1 cellular context compared by ENCODE assay signal in the genomic region with DNA sequence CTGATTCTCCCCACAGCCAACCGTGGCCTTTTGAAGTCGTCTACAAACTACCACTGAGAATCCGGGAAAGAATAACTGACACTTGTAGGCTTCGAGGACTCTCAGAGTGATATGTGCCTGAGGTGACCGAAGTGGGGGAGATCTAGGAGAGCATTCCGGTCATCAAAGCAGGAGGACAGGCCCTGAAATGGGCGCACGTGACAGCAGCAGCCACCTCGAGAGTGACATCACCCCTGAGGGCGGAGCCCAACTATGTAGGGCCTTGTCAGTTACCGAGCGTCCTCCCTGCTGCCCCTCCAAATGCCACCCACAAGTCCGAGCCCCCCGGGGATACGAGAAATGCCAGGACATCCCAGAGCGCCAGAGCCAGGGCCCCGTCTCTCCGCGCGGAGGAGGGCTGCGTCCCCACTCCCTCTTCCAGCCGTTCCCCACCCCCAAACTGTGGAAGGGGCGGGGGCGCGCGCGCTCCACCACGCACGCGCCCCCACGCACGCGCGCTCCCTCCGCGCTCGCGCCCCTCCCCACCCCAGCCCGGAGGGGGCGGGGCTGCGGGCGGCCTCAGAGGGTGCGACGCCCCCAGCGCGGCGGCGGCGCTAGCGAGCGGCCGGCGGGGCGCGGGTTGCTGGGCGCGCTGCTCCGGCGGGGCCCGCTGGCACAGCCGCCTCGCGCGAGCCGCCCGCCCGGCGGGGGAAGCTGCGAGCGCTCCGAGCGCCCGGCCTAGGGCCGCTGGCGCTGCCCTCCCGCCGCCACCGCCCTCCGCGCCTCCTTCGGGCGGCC.
TF ChIP-seq lines count a peak whose summit lies in the region.

A gene (plus strand): TSS at position 587 of the 777 bp plus-strand sequence. CDS start 43,325 bp downstream, outside the sequence.

TF ChIP-seq in HEK293, 187 proteins besides CTCF, POLR2A, EP300 and RAD21 (continued from another document):
- TF ChIP-seq, protein P1, sequence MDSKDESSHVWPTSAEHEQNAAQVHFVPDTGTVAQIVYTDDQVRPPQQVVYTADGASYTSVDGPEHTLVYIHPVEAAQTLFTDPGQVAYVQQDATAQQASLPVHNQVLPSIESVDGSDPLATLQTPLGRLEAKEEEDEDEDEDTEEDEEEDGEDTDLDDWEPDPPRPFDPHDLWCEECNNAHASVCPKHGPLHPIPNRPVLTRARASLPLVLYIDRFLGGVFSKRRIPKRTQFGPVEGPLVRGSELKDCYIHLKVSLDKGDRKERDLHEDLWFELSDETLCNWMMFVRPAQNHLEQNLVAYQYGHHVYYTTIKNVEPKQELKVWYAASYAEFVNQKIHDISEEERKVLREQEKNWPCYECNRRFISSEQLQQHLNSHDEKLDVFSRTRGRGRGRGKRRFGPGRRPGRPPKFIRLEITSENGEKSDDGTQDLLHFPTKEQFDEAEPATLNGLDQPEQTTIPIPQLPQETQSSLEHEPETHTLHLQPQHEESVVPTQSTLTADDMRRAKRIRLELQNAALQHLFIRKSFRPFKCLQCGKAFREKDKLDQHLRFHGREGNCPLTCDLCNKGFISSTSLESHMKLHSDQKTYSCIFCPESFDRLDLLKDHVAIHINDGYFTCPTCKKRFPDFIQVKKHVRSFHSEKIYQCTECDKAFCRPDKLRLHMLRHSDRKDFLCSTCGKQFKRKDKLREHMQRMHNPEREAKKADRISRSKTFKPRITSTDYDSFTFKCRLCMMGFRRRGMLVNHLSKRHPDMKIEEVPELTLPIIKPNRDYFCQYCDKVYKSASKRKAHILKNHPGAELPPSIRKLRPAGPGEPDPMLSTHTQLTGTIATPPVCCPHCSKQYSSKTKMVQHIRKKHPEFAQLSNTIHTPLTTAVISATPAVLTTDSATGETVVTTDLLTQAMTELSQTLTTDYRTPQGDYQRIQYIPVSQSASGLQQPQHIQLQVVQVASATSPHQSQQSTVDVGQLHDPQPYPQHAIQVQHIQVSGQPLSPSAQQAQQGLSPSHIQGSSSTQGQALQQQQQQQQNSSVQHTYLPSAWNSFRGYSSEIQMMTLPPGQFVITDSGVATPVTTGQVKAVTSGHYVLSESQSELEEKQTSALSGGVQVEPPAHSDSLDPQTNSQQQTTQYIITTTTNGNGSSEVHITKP (tag by site-specific recombination; IDR thresholded peaks at IDR 0.05) = peak; percentile 78
- TF ChIP-seq SP2 (tag by site-specific recombination; IDR thresholded peaks at IDR 0.05) (peak; percentile 49), ZBTB21 (tag by site-specific recombination; IDR thresholded peaks at IDR 0.05) (peak; percentile 75), IKZF3 (tag by site-specific recombination; IDR thresholded peaks at IDR 0.05) (0 out of 2 replicates have a peak, but pooled peaks have one; percentile 45), ZNF600 (tag by site-specific recombination; IDR thresholded peaks at IDR 0.05) (peak; percentile 65), ZNF354C (tag by site-specific recombination; IDR thresholded peaks at IDR 0.05; ENCODE audit: borderline replicate concordance, low read depth) (no peak), ZNF274 (IDR thresholded peaks at IDR 0.05; ENCODE audit: low read length) (no peak), ZNF274 (tag by site-specific recombination; IDR thresholded peaks at IDR 0.05; ENCODE audit: borderline replicate concordance) (no peak), KLF8 (tag by site-specific recombination; IDR thresholded peaks at IDR 0.05) (peak; percentile 82), YY1 (tag by site-specific recombination; IDR thresholded peaks at IDR 0.05) (no peak), KLF1 (tag by site-specific recombination; IDR thresholded peaks at IDR 0.05) (peak; percentile 88), ZNF707 (tag by site-specific recombination; IDR thresholded peaks at IDR 0.05) (no peak), ZNF48 (tag by site-specific recombination; IDR thresholded peaks at IDR 0.05) (no peak)
- TF ChIP-seq, protein P2, sequence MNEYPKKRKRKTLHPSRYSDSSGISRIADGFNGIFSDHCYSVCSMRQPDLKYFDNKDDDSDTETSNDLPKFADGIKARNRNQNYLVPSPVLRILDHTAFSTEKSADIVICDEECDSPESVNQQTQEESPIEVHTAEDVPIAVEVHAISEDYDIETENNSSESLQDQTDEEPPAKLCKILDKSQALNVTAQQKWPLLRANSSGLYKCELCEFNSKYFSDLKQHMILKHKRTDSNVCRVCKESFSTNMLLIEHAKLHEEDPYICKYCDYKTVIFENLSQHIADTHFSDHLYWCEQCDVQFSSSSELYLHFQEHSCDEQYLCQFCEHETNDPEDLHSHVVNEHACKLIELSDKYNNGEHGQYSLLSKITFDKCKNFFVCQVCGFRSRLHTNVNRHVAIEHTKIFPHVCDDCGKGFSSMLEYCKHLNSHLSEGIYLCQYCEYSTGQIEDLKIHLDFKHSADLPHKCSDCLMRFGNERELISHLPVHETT (tag by site-specific recombination; IDR thresholded peaks at IDR 0.05) = peak; percentile 47; the same call in 1 of the 2 replicates
- TF ChIP-seq, protein P3, sequence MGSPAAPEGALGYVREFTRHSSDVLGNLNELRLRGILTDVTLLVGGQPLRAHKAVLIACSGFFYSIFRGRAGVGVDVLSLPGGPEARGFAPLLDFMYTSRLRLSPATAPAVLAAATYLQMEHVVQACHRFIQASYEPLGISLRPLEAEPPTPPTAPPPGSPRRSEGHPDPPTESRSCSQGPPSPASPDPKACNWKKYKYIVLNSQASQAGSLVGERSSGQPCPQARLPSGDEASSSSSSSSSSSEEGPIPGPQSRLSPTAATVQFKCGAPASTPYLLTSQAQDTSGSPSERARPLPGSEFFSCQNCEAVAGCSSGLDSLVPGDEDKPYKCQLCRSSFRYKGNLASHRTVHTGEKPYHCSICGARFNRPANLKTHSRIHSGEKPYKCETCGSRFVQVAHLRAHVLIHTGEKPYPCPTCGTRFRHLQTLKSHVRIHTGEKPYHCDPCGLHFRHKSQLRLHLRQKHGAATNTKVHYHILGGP (tag by site-specific recombination; IDR thresholded peaks at IDR 0.05) = no peak
- TF ChIP-seq, protein P4, sequence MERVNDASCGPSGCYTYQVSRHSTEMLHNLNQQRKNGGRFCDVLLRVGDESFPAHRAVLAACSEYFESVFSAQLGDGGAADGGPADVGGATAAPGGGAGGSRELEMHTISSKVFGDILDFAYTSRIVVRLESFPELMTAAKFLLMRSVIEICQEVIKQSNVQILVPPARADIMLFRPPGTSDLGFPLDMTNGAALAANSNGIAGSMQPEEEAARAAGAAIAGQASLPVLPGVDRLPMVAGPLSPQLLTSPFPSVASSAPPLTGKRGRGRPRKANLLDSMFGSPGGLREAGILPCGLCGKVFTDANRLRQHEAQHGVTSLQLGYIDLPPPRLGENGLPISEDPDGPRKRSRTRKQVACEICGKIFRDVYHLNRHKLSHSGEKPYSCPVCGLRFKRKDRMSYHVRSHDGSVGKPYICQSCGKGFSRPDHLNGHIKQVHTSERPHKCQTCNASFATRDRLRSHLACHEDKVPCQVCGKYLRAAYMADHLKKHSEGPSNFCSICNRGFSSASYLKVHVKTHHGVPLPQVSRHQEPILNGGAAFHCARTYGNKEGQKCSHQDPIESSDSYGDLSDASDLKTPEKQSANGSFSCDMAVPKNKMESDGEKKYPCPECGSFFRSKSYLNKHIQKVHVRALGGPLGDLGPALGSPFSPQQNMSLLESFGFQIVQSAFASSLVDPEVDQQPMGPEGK (tag by site-specific recombination; IDR thresholded peaks at IDR 0.05) = peak; percentile 97
- TF ChIP-seq, protein P5, sequence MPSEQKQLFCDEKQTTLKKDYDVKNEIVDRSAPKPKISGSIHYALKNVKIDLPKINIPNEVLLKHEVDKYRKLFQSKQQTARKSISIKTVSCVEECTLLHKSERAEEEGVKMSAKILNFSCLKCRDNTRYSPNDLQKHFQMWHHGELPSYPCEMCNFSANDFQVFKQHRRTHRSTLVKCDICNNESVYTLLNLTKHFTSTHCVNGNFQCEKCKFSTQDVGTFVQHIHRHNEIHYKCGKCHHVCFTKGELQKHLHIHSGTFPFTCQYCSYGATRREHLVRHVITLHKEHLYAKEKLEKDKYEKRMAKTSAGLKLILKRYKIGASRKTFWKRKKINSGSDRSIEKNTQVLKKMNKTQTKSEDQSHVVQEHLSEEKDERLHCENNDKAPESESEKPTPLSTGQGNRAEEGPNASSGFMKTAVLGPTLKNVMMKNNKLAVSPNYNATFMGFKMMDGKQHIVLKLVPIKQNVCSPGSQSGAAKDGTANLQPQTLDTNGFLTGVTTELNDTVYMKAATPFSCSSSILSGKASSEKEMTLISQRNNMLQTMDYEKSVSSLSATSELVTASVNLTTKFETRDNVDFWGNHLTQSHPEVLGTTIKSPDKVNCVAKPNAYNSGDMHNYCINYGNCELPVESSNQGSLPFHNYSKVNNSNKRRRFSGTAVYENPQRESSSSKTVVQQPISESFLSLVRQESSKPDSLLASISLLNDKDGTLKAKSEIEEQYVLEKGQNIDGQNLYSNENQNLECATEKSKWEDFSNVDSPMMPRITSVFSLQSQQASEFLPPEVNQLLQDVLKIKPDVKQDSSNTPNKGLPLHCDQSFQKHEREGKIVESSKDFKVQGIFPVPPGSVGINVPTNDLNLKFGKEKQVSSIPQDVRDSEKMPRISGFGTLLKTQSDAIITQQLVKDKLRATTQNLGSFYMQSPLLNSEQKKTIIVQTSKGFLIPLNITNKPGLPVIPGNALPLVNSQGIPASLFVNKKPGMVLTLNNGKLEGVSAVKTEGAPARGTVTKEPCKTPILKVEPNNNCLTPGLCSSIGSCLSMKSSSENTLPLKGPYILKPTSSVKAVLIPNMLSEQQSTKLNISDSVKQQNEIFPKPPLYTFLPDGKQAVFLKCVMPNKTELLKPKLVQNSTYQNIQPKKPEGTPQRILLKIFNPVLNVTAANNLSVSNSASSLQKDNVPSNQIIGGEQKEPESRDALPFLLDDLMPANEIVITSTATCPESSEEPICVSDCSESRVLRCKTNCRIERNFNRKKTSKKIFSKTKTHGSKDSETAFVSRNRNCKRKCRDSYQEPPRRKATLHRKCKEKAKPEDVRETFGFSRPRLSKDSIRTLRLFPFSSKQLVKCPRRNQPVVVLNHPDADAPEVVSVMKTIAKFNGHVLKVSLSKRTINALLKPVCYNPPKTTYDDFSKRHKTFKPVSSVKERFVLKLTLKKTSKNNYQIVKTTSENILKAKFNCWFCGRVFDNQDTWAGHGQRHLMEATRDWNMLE (tag by site-specific recombination; conservative IDR thresholded peaks at IDR 0.05; ENCODE audit: low read depth) = 0 out of 2 replicates have a peak, but pooled peaks have one; percentile 43
TF ChIP-seq in HEK293: peak in this region for 61.
